ENCODE assay signal across 8 cellular contexts in the genomic region with DNA sequence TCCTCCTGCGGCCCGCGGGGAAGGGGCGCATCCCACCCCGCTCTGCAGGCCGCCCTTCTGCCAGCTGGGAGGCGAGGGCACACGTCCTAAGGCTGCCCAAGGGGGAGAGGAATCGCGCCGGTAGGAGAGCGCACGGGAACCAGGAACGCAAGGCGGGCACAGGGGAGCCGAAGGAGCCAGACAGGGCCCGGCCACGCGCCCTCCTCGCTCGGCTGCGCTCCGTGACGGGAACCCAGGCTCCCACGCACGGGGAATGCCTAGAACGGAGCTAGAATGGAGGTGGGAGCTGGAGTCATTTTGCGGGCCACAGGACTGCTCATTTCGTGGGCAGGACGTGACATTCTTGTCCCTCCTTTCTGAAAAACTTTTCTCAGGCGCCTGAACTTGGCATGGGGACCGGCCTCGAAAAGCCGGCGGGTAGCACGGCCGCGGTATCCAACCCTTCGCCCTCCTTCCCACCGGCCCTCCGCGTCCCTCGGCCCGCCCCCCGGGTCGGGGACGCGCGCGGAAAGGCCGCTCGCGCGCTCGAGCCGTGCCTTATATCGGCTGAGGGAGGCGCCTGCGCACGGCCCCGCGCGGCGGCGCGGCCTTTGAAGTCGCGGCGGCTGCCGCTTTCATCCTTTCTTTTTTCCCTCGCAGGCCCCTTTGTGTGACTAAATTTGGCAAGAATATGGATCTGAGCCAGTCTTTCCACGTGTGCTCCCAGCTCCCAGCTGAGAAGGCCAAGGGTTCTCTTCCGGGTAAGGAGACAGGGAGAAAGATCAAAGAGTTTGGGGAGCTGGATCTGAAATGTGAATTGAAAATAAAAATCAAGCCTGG. TPM values are rescaled to one million over a fixed set of nuclear protein-coding genes. Genes with fewer than 3 reads are reported as not detected.
A peak's percentile ranks its signal among the peaks of the same experiment; 100 is the strongest.
DNase-seq lines count a peak whose midpoint lies in the region; ATAC-seq, FAIRE-seq and TF ChIP-seq lines count a peak whose summit lies in the region.

No MANE protein-coding gene starts in this region.

- peak overlapping the region; percentile 86 to 100 (median 90) for H3K4me3 Mint-ChIP-seq in T-cell

- peak overlapping the region; percentile 51 for H3K4me3 ChIP-seq in astrocyte of the spinal cord (ENCODE audit: low read depth, low read length)
- peak overlapping the region; percentile 57 for H3K4me3 ChIP-seq in iPS-20b (ENCODE audit: low read length)
- peak overlapping the region; percentile 54 to 57 for H3K4me3 ChIP-seq in small intestine (ENCODE audit: low read depth in 1 of 2, low read length in 2 of 2)

- FAIRE-seq in small intestine (lab: Jason Lieb, UNC): no peak

- H3K27me3 ChIP-seq in iPS-20b (ENCODE audit: insufficient read depth, low read length) (peaks cover 94% of the 10 kb centered on the region), small intestine (ENCODE audit: control insufficient read depth in 2 of 2, insufficient read depth in 2 of 2, low read length in 2 of 2) (peaks cover 19 to 23% of the 10 kb centered on the region in 2 donors)

- ATAC-seq in HG03521 (IDR thresholded peaks at IDR 0.05; ENCODE audit: unreplicated experiment): peak; percentile 44
- peak; percentile 48 to 52 (median 50) for ATAC-seq in T-cell (replicated peaks in 1 of 4)

- H3K27me3 Mint-ChIP-seq in T-cell: peaks cover 0 to 23% of the 10 kb centered on the region in 2 donors

- DNase-seq in AG20443 (ENCODE audit: low spot score): peak; percentile 63
- DNase-seq in GM19238 (ENCODE audit: insufficient read length, low spot score): peak; percentile 42
- peak in 32 of 34 experiments; percentile 41 to 75 (median 64) for DNase-seq in T-cell
- peak; percentile 88 for DNase-seq in astrocyte of the spinal cord (ENCODE audit: low read depth, low spot score)
- peak; percentile 54 for DNase-seq in small intestine
- DNase-seq in SKM-1 treated with dmso at 0.1 percent for 144 hours (lab: John Stamatoyannopoulos, UW; ENCODE audit: unreplicated experiment): no peak

- H3K36me3 ChIP-seq in iPS-20b (ENCODE audit: insufficient read depth, low read depth, low read length) (no peaks in the 10 kb centered on the region), small intestine (ENCODE audit: control insufficient read depth in 2 of 2, insufficient read depth in 2 of 2, low read length in 2 of 2) (no peaks in the 10 kb centered on the region)

- H3K27ac ChIP-seq in iPS-20b (ENCODE audit: low read length) (no peak overlapping the region), small intestine (ENCODE audit: low read depth in 1 of 2, low read length in 1 of 2) (peak overlapping the region in 1 of 2 donors; percentile 60)

- H3K36me3 Mint-ChIP-seq in T-cell: peaks cover 14% of the 10 kb centered on the region

- CTCF ChIA-PET in T-cell (lab: Charles Lee): interaction anchor here (0.7 to 1.3 kb wide), 5 partner anchors 9 to 399 kb away, joined by 3 to 6 read pairs (median 3); no protein-coding TSS in a partner anchor

- H3K4me1 Mint-ChIP-seq in T-cell: peaks cover 44 to 52% (median 50%) of the 10 kb centered on the region in 3 donors

- no peak for TF ChIP-seq CTCF in astrocyte of the spinal cord (IDR thresholded peaks at IDR 0.05; ENCODE audit: low read depth, low read length)

- H3K9me3 Mint-ChIP-seq in T-cell: no peaks in the 10 kb centered on the region

- H3K9ac ChIP-seq in iPS-20b (ENCODE audit: low read depth, low read length): no peak overlapping the region

- H3K4me1 ChIP-seq in iPS-20b (ENCODE audit: insufficient read depth, low read length) (peaks cover 19% of the 10 kb centered on the region; the same call in 1 of the 2 replicates), small intestine (ENCODE audit: control insufficient read depth in 2 of 2, insufficient read depth in 1 of 2, low read depth in 1 of 2, low read length in 1 of 2) (no peaks in the 10 kb centered on the region)

- H3K9me3 ChIP-seq in iPS-20b (ENCODE audit: insufficient read depth, low read depth, low read length) (no peaks in the 10 kb centered on the region), small intestine (ENCODE audit: control insufficient read depth, low read depth) (no peaks in the 10 kb centered on the region)

- H3K27ac Mint-ChIP-seq in T-cell: peak overlapping the region; percentile 85 to 91

- POLR2A ChIA-PET in T-cell (lab: Charles Lee): interaction anchor here (0.7 to 1.5 kb wide), 5 partner anchors 10 to 327 kb away, joined by 3 to 6 read pairs (median 3); no protein-coding TSS in a partner anchor

- in situ Hi-C loops in astrocyte of the spinal cord (cut with HindIII; ENCODE audit: low sequenced_read_pairs): no loop called here

- WGBS in small intestine, 3 donors: 0 to 1% (median 1%) methylated on average over 66 to 73 of the region's 73 CpGs

RNA-seq across cellular contexts. Expression of a gene that starts 4.3 kb away (rescaled TPM):
- total RNA-seq in T-cell: 100 to 1,000 TPM; 412 to 776 (median 500) TPM
- polyA plus RNA-seq in small intestine: 1 to 10 TPM in 2 of 3 donors, under 1 TPM in 1; 0.89 to 5.2 (median 2.7) TPM
